Comparison of ENCODE assay signal across 25 cellular contexts in the genomic region with DNA sequence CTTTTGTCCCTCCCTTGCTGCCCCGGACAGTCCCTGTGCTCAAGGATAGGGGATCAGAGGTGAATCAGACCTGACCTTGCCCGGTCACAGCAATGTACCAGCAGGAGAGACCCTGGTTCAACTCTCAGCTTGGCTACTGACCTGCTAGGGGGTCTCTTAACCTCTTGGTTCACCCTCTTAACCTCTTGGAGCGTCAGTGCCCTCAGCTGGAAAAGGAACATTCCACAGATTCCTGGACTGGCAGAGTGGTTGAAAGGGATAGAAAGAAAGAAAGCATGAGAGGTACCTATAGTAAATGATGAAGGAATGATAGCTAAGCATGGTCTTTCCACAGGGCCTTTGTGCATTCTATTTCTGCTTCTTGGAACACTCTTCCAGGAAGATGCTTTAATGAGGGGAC. TPM values are rescaled to one million over a fixed set of nuclear protein-coding genes. Genes with fewer than 3 reads are reported as not detected.
DNase-seq lines count a peak whose midpoint lies in the region; ATAC-seq, FAIRE-seq and TF ChIP-seq lines count a peak whose summit lies in the region.
"Had no signal": no experiment of that assay in that cellular context is flagged by ENCODE, and none has a peak within 500 bp of the region (broad histone marks: within the 10 kb centered on the region; RNA-seq: fewer than 3 reads in every experiment).

No MANE protein-coding gene starts in this region.

- H3K4me2 ChIP-seq in osteoblast (ENCODE audit: insufficient read depth, low read length), result no peak overlapping the region

- peak overlapping the region in 2 of 3 experiments; percentile 69 to 90 for H3K27ac Mint-ChIP-seq in nephron
- H3K27ac Mint-ChIP-seq: B cell; CD4-positive, alpha-beta T cell; H9 had no signal

- H3K9me3 Mint-ChIP-seq in nephron, result no peaks in the 10 kb centered on the region
- no peaks in the 10 kb centered on the region for H3K9me3 Mint-ChIP-seq in activated T-cell treated with anti-CD3 and anti-CD28 coated beads, Interleukin-2, amount 50 U/mL, for 4 hours
- H3K9me3 Mint-ChIP-seq: CD4-positive, alpha-beta T cell; CD8-positive, alpha-beta memory T cell; H9 had no signal

- intact Hi-C loops in heart left ventricle (cut with DNase I), result no loop called here

- no peaks in the 10 kb centered on the region for H3K36me3 Mint-ChIP-seq in nephron (ENCODE audit: low read depth)
- no peaks in the 10 kb centered on the region for H3K36me3 Mint-ChIP-seq in activated T-cell treated with anti-CD3 and anti-CD28 coated beads, Interleukin-2, amount 50 U/mL, for 4 hours (ENCODE audit: insufficient read depth)
- H3K36me3 Mint-ChIP-seq: CD8-positive, alpha-beta memory T cell had no signal

- no peak overlapping the region for H3K4me3 ChIP-seq in cardiac muscle cell
- no peak overlapping the region for H3K4me3 ChIP-seq in heart left ventricle
- no peak overlapping the region for H3K4me3 ChIP-seq in osteoblast (ENCODE audit: insufficient read depth, low read length)
- H3K4me3 ChIP-seq: BLaER1 had no signal

- H3K27ac ChIP-seq in cardiac muscle cell, result peak overlapping the region; percentile 36
- H3K27ac ChIP-seq in heart left ventricle, result no peak overlapping the region
- no peak overlapping the region for H3K27ac ChIP-seq in osteoblast (ENCODE audit: low read depth, low read length)
- H3K27ac ChIP-seq: 22Rv1, BLaER1 had no signal

- TF ChIP-seq CTCF in cardiac muscle cell (IDR thresholded peaks at IDR 0.05; ENCODE audit: low read depth, low read length) (no peak), heart left ventricle (IDR thresholded peaks at IDR 0.05) (no peak), nephron (IDR thresholded peaks at IDR 0.05; ENCODE audit: unreplicated experiment in 3 of 3) (no peak), osteoblast (IDR thresholded peaks at IDR 0.05; ENCODE audit: extremely low read depth, low read depth, low read length) (no peak)

- TF ChIP-seq POLR2A in heart left ventricle (IDR thresholded peaks at IDR 0.05), result no peak

- no peak overlapping the region for H3K4me3 Mint-ChIP-seq in nephron
- no peak overlapping the region for H3K4me3 Mint-ChIP-seq in activated T-cell treated with anti-CD3 and anti-CD28 coated beads, Interleukin-2, amount 50 U/mL, for 4 hours
- H3K4me3 Mint-ChIP-seq: B cell; CD14-positive monocyte; CD4-positive, alpha-beta T cell; CD8-positive, alpha-beta memory T cell; H9 had no signal

- DNase-seq in cardiac muscle cell (ENCODE audit: low read depth in 1 of 2, low spot score in 1 of 2) (no peak), heart left ventricle (no peak), HTR-8/SVneo (ENCODE audit: insufficient read length, low spot score) (no peak), osteoblast (ENCODE audit: insufficient read length, low spot score, missing footprints) (peak; percentile 72), left lobe of liver (ENCODE audit: low spot score) (no peak)
- no peak for DNase-seq in activated T-cell treated with anti-CD3 and anti-CD28 coated beads, Interleukin-2, amount 50 U/mL, for 4 hours
- DNase-seq: CD4-positive, alpha-beta T cell; CD8-positive, alpha-beta memory T cell; DMS 273 treated with DMSO at 0.1 percent for 48 hours; DMS79; EL; GDM1; GOT3; H9 had no signal

- H3K4me1 ChIP-seq in cardiac muscle cell (ENCODE audit: low read depth) (peaks cover 10% of the 10 kb centered on the region), heart left ventricle (peaks cover 0 to 45% (median 9%) of the 10 kb centered on the region in 12 donors), osteoblast (ENCODE audit: insufficient read depth, low read length) (no peaks in the 10 kb centered on the region)

- WGBS in heart left ventricle, 4 donors, result 84 to 89% (median 85%) methylated on average over 3 of the region's 3 CpGs

- H3K27me3 Mint-ChIP-seq in nephron (ENCODE audit: low read depth), result peaks cover 3% of the 10 kb centered on the region
- H3K27me3 Mint-ChIP-seq in activated T-cell treated with anti-CD3 and anti-CD28 coated beads, Interleukin-2, amount 50 U/mL, for 4 hours (ENCODE audit: low read depth), result peaks cover 23% of the 10 kb centered on the region

- no peaks in the 10 kb centered on the region for H3K36me3 ChIP-seq in cardiac muscle cell
- peaks cover 0 to 2% (median 0%) of the 10 kb centered on the region in 9 donors for H3K36me3 ChIP-seq in heart left ventricle
- no peaks in the 10 kb centered on the region for H3K36me3 ChIP-seq in osteoblast (ENCODE audit: insufficient read depth, low read length)
- H3K36me3 ChIP-seq: BLaER1 had no signal

- H3K9me3 ChIP-seq in cardiac muscle cell (ENCODE audit: low read depth) (no peaks in the 10 kb centered on the region), heart left ventricle (no peaks in the 10 kb centered on the region), osteoblast (ENCODE audit: low read depth, low read length) (no peaks in the 10 kb centered on the region)
- H3K9me3 ChIP-seq: BLaER1 had no signal

- H3K79me2 ChIP-seq in osteoblast (ENCODE audit: insufficient read depth, low read length), result no peaks in the 10 kb centered on the region

- H3K27me3 ChIP-seq in cardiac muscle cell (no peaks in the 10 kb centered on the region), heart left ventricle (peaks cover 0 to 10% (median 0%) of the 10 kb centered on the region in 9 donors), osteoblast (ENCODE audit: insufficient read depth, low read length) (no peaks in the 10 kb centered on the region)

- peak; percentile 83 for FAIRE-seq in HTR-8/SVneo (lab: Jason Lieb, UNC)
- FAIRE-seq: A204.1, D721Med, GM12891, GM18507 had no signal

- no peak overlapping the region for H2AFZ ChIP-seq in osteoblast (ENCODE audit: low read length)

- no peak for ATAC-seq in heart left ventricle
- no peak for ATAC-seq in activated T-cell treated with anti-CD3 and anti-CD28 coated beads, Interleukin-2, amount 50 U/mL, for 4 hours
- no peak for ATAC-seq in GM21528 (IDR thresholded peaks at IDR 0.05; ENCODE audit: low FRiP score, unreplicated experiment)
- ATAC-seq in left lobe of liver, result no peak
- ATAC-seq: HCT116 had no signal

- H3K4me1 Mint-ChIP-seq in nephron, result peaks cover 11% of the 10 kb centered on the region
- H3K4me1 Mint-ChIP-seq in activated T-cell treated with anti-CD3 and anti-CD28 coated beads, Interleukin-2, amount 50 U/mL, for 4 hours (ENCODE audit: low read depth), result peaks cover 7% of the 10 kb centered on the region

- H4K20me1 ChIP-seq in osteoblast (ENCODE audit: insufficient read depth, low read length), result no peaks in the 10 kb centered on the region
- H4K20me1 ChIP-seq: BLaER1 had no signal

RNA-seq across cellular contexts. Expression of gene SNAI1, which starts 25.2 kb away (rescaled TPM):
- 6.3 and 13.4 TPM in 2 replicates for total RNA-seq in cardiac muscle cell
- polyA plus RNA-seq in cardiac muscle cell, result 7.8 and 12.7 TPM in 2 replicates
- total RNA-seq in heart left ventricle, result 1 to 10 TPM in 6 of 9 donors, under 1 TPM in 3; 0.37 to 6.7 (median 1.6) TPM
- 1 to 10 TPM in 1 of 2 donors, under 1 TPM in 1; 0.95 to 3.1 TPM for polyA plus RNA-seq in heart left ventricle
- total RNA-seq in osteoblast, result 1.8 and 2.1 TPM in 2 replicates
- 1 to 10 TPM; 1.1 to 1.8 (median 1.3) TPM for total RNA-seq in activated T-cell treated with anti-CD3 and anti-CD28 coated beads, Interleukin-2, amount 50 U/mL, for 4 hours
- total RNA-seq in left lobe of liver, result 0.75 TPM
